In genomic region chr9:87569008-87569908, GRCh38 we compare ENCODE assay signal across 12 cellular contexts.
DNase-seq lines count a peak whose midpoint lies in the region; ATAC-seq and TF ChIP-seq lines count a peak whose summit lies in the region.
"Had no signal": no experiment of that assay in that cellular context is flagged by ENCODE, and none has a peak within 500 bp of the region (broad histone marks: within the 10 kb centered on the region; RNA-seq: fewer than 3 reads in every experiment).

No MANE protein-coding gene starts in this region.

- no peaks in the 10 kb centered on the region for H4K20me1 ChIP-seq in fibroblast of lung (ENCODE audit: control insufficient read depth, extremely low read depth, insufficient read depth, low read length)
- H4K20me1 ChIP-seq: BLaER1 had no signal

- H3K9ac ChIP-seq in fibroblast of lung (ENCODE audit: insufficient read depth, low read length) = no peak overlapping the region
- H3K9ac ChIP-seq: BLaER1 had no signal

- DNase-seq in BE2C = peak; percentile 89
- peak; percentile 75 for DNase-seq in NCI-H226
- DNase-seq in fibroblast of lung (ENCODE audit: low read depth in 2 of 2) = peak; percentile 72 to 74
- no peak for DNase-seq in AG08396 (ENCODE audit: low spot score)
- DNase-seq: activated CD4-positive, CD25-positive, alpha-beta regulatory T cell; activated gamma-delta T cell had no signal

- H3K4me1 ChIP-seq in BE2C = peaks cover 46% of the 10 kb centered on the region
- no peaks in the 10 kb centered on the region for H3K4me1 ChIP-seq in fibroblast of lung (ENCODE audit: control insufficient read depth, extremely low read depth, insufficient read depth, low read length)
- H3K4me1 ChIP-seq in muscle layer of duodenum (ENCODE audit: control insufficient read depth in 1 of 2, insufficient read depth in 2 of 2, low read length in 2 of 2) = peaks cover 41 to 42% of the 10 kb centered on the region in 2 donors

- H3K4me3 ChIP-seq in BE2C (ENCODE audit: low read depth, low read length) (peak overlapping the region; percentile 28), fibroblast of lung (replicated peaks in 1 of 4; ENCODE audit: control extremely low read depth in 1 of 4, insufficient read depth in 1 of 4, low read depth in 3 of 4, low read length in 4 of 4) (no peak overlapping the region), muscle layer of duodenum (ENCODE audit: low read depth in 1 of 2, low read length in 2 of 2) (peak overlapping the region in 1 of 2 donors; percentile 19)
- H3K4me3 ChIP-seq: BLaER1 had no signal

- H3K9me3 ChIP-seq in BE2C (no peaks in the 10 kb centered on the region), fibroblast of lung (ENCODE audit: control insufficient read depth, insufficient read depth, low read depth, low read length) (no peaks in the 10 kb centered on the region), muscle layer of duodenum (ENCODE audit: control insufficient read depth in 1 of 2, low read length in 2 of 2) (no peaks in the 10 kb centered on the region)
- H3K9me3 ChIP-seq: BLaER1 had no signal

- no peak for TF ChIP-seq CTCF in BE2C (IDR thresholded peaks at IDR 0.05; ENCODE audit: low read depth, low read length)
- TF ChIP-seq CTCF in fibroblast of lung (conservative IDR thresholded peaks at IDR 0.05 in 1 of 2, IDR thresholded peaks at IDR 0.05 in 1 of 2; ENCODE audit: low read depth in 1 of 2, low read length in 2 of 2) = no peak

- H3K4me2 ChIP-seq in fibroblast of lung (ENCODE audit: extremely low read depth, insufficient read depth, low read length) = no peak overlapping the region
- H3K4me2 ChIP-seq: BLaER1 had no signal

- no peaks in the 10 kb centered on the region for H3K27me3 ChIP-seq in BE2C
- H3K27me3 ChIP-seq in fibroblast of lung (ENCODE audit: control insufficient read depth, insufficient read depth, low read length) = no peaks in the 10 kb centered on the region
- no peaks in the 10 kb centered on the region for H3K27me3 ChIP-seq in muscle layer of duodenum (ENCODE audit: low read depth, low read length)
- H3K27me3 ChIP-seq: BLaER1 had no signal

- H2AFZ ChIP-seq in fibroblast of lung (ENCODE audit: low read length) = no peak overlapping the region

- H3K79me2 ChIP-seq in fibroblast of lung (ENCODE audit: control insufficient read depth, insufficient read depth, low read length) = no peaks in the 10 kb centered on the region

- no peak overlapping the region for H3K27ac ChIP-seq in fibroblast of lung (ENCODE audit: insufficient read depth, low read length)
- H3K27ac ChIP-seq in muscle layer of duodenum (ENCODE audit: low read length) = peak overlapping the region; percentile 62
- H3K27ac ChIP-seq: BLaER1 had no signal

- ATAC-seq in HG03565 (IDR thresholded peaks at IDR 0.05; ENCODE audit: unreplicated experiment) = no peak
- no peak for ATAC-seq in HG02588 (IDR thresholded peaks at IDR 0.05; ENCODE audit: unreplicated experiment)
- no peak for ATAC-seq in GM21619 (IDR thresholded peaks at IDR 0.05; ENCODE audit: unreplicated experiment)
- ATAC-seq: stimulated activated memory B cell treated with anti-CD40 and anti-IgM and Interleukin-4, amounts not matched to agents 10 μg/mL and 1 μg/mL and 100 μg/mL, for 72 hours had no signal

- H3K36me3 ChIP-seq in BE2C (no peaks in the 10 kb centered on the region), fibroblast of lung (ENCODE audit: control insufficient read depth, insufficient read depth, low read length) (no peaks in the 10 kb centered on the region), muscle layer of duodenum (ENCODE audit: control insufficient read depth in 1 of 2, insufficient read depth in 2 of 2, low read length in 2 of 2) (no peaks in the 10 kb centered on the region)
- H3K36me3 ChIP-seq: BLaER1 had no signal
